In the genomic region with DNA sequence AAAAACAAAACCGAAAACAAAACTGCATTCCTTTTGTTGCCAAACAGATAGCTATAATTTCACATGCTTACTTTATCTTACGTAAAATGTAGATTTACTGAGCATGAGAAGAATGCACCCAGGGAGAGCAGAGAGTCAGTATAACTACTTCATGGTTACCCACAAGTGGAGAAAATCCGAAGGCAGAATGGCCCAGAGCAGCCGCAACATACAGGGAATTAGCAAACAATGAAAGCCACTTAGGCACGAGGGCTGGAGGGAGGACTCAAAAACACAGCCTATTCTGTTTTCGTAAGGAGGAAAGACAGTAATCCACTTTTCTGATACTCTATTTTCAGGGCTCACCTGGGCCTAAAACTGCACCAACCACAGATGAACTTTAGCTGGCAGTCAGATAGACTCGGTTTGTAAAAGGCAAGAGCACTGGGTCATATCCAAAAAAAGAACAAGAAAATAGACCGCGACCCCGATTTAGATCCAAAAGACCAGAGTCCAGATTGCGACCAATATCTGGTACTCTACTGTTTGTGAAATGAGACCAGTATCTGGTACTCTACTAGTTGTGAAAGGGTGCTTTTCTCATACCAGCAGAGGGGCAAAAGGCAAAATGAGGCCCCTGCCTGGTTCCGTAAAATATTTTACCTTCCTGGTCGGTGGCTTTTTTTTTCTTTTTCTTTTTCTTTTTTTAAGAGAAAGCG, we compare ENCODE assay signal across 7 cellular contexts. TPM values are rescaled to one million over a fixed set of nuclear protein-coding genes. Genes with fewer than 3 reads are reported as not detected.
DNase-seq lines count a peak whose midpoint lies in the region; ATAC-seq, FAIRE-seq and TF ChIP-seq lines count a peak whose summit lies in the region.

No MANE protein-coding gene starts in this region.

- H3K36me3 Mint-ChIP-seq in WTC11 = no peaks in the 10 kb centered on the region

- no peak for FAIRE-seq in small intestine (lab: Jason Lieb, UNC)

- no peaks in the 10 kb centered on the region for H3K27me3 ChIP-seq in right atrium auricular region
- no peaks in the 10 kb centered on the region for H3K27me3 ChIP-seq in small intestine (ENCODE audit: control insufficient read depth in 2 of 2, insufficient read depth in 2 of 2, low read length in 2 of 2)

- H3K4me1 Mint-ChIP-seq in WTC11 = peaks cover 67% of the 10 kb centered on the region

- H3K36me3 ChIP-seq in right atrium auricular region = peaks cover 15% of the 10 kb centered on the region
- no peaks in the 10 kb centered on the region for H3K36me3 ChIP-seq in small intestine (ENCODE audit: control insufficient read depth in 2 of 2, insufficient read depth in 2 of 2, low read length in 2 of 2)

- peak overlapping the region; percentile 93 for H3K4me3 Mint-ChIP-seq in WTC11

- ATAC-seq in GM18870 (IDR thresholded peaks at IDR 0.05; ENCODE audit: unreplicated experiment) (peak; percentile 39), HG02938 (IDR thresholded peaks at IDR 0.05; ENCODE audit: unreplicated experiment) (peak; percentile 42), WTC11 (no peak), HG02884 (IDR thresholded peaks at IDR 0.05; ENCODE audit: unreplicated experiment) (no peak)

- H3K4me3 ChIP-seq in right atrium auricular region = peak overlapping the region; percentile 94 to 97
- H3K4me3 ChIP-seq in small intestine (ENCODE audit: low read depth in 1 of 2, low read length in 2 of 2) = peak overlapping the region; percentile 78 to 82

- CTCF ChIA-PET in WTC11 (lab: Charles Lee) = interaction anchor here (0.8 to 2.5 kb wide), 7 partner anchors 16 to 62 kb away, joined by 3 to 20 read pairs (median 5); partner anchors contain the start of gene CFAP58

- peak overlapping the region; percentile 99 to 100 for H3K27ac ChIP-seq in right atrium auricular region
- peak overlapping the region in 1 of 2 donors; percentile 96 for H3K27ac ChIP-seq in small intestine (ENCODE audit: low read depth in 1 of 2, low read length in 1 of 2)

- H3K27ac Mint-ChIP-seq in WTC11 = peak overlapping the region; percentile 21; the same call in 1 of the 2 replicates

- no peak for TF ChIP-seq CTCF in WTC11 (IDR thresholded peaks at IDR 0.05)
- TF ChIP-seq CTCF in right atrium auricular region (IDR thresholded peaks at IDR 0.05) = no peak

- H3K27me3 Mint-ChIP-seq in WTC11 (ENCODE audit: low read depth) = no peaks in the 10 kb centered on the region

- POLR2A ChIA-PET in WTC11 (lab: Charles Lee) = interaction anchor here (1.6 to 2.1 kb wide), 2 partner anchors 16 to 31 kb away, joined by 9 to 14 read pairs; partner anchors contain the start of gene CFAP58

- peaks cover 0 to 69% of the 10 kb centered on the region in 2 donors for H3K4me1 ChIP-seq in right atrium auricular region
- H3K4me1 ChIP-seq in small intestine (ENCODE audit: control insufficient read depth in 2 of 2, insufficient read depth in 1 of 2, low read depth in 1 of 2, low read length in 1 of 2) = peaks cover 2 to 8% of the 10 kb centered on the region in 2 donors

- no peak for DNase-seq in WTC11 (ENCODE audit: low spot score)
- no peak for DNase-seq in right atrium auricular region (ENCODE audit: low spot score)
- DNase-seq in small intestine = peak; percentile 31
- no peak for DNase-seq in globus pallidus (ENCODE audit: low spot score)

- no peaks in the 10 kb centered on the region for H3K9me3 Mint-ChIP-seq in WTC11

- 2 to 5% (median 5%) methylated on average over 14 of the region's 14 CpGs for WGBS in small intestine, 3 donors

- H3K9me3 ChIP-seq in right atrium auricular region (no peaks in the 10 kb centered on the region), small intestine (ENCODE audit: control insufficient read depth, low read depth) (no peaks in the 10 kb centered on the region)

TF ChIP-seq in WTC11, 78 proteins besides CTCF, POLR2A, EP300 and RAD21 (continues in another document):
- TF ChIP-seq GTF2I (CRISPR knock-in tag; conservative IDR thresholded peaks at IDR 0.05) = no peak
- TF ChIP-seq, protein P1, sequence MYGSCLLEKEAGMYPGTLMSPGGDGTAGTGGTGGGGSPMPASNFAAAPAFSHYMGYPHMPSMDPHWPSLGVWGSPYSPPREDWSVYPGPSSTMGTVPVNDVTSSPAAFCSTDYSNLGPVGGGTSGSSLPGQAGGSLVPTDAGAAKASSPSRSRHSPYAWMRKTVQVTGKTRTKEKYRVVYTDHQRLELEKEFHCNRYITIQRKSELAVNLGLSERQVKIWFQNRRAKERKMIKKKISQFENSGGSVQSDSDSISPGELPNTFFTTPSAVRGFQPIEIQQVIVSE (CRISPR knock-in tag; IDR thresholded peaks at IDR 0.05; ENCODE audit: borderline replicate concordance) = no peak
- no peak for TF ChIP-seq JUN (CRISPR knock-in tag; IDR thresholded peaks at IDR 0.05)
- TF ChIP-seq, protein P2, sequence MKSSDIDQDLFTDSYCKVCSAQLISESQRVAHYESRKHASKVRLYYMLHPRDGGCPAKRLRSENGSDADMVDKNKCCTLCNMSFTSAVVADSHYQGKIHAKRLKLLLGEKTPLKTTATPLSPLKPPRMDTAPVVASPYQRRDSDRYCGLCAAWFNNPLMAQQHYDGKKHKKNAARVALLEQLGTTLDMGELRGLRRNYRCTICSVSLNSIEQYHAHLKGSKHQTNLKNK (CRISPR knock-in tag; IDR thresholded peaks at IDR 0.05) = no peak
- TF ChIP-seq, protein P3, sequence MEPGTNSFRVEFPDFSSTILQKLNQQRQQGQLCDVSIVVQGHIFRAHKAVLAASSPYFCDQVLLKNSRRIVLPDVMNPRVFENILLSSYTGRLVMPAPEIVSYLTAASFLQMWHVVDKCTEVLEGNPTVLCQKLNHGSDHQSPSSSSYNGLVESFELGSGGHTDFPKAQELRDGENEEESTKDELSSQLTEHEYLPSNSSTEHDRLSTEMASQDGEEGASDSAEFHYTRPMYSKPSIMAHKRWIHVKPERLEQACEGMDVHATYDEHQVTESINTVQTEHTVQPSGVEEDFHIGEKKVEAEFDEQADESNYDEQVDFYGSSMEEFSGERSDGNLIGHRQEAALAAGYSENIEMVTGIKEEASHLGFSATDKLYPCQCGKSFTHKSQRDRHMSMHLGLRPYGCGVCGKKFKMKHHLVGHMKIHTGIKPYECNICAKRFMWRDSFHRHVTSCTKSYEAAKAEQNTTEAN (CRISPR knock-in tag; IDR thresholded peaks at IDR 0.05) = no peak
- TF ChIP-seq RELA (CRISPR knock-in tag; IDR thresholded peaks at IDR 0.05; ENCODE audit: borderline replicate concordance) = no peak
- no peak for TF ChIP-seq NR2C2 (CRISPR knock-in tag; IDR thresholded peaks at IDR 0.05)
- TF ChIP-seq ERG (CRISPR knock-in tag; IDR thresholded peaks at IDR 0.05) = no peak
- TF ChIP-seq NR1H2 (CRISPR knock-in tag; IDR thresholded peaks at IDR 0.05) = no peak
- TF ChIP-seq, protein P4, sequence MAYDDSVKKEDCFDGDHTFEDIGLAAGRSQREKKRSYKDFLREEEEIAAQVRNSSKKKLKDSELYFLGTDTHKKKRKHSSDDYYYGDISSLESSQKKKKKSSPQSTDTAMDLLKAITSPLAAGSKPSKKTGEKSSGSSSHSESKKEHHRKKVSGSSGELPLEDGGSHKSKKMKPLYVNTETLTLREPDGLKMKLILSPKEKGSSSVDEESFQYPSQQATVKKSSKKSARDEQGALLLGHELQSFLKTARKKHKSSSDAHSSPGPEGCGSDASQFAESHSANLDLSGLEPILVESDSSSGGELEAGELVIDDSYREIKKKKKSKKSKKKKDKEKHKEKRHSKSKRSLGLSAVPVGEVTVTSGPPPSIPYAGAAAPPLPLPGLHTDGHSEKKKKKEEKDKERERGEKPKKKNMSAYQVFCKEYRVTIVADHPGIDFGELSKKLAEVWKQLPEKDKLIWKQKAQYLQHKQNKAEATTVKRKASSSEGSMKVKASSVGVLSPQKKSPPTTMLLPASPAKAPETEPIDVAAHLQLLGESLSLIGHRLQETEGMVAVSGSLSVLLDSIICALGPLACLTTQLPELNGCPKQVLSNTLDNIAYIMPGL (CRISPR knock-in tag; IDR thresholded peaks at IDR 0.05) = no peak

RNA-seq across cellular contexts. Expression of gene ITPRIP, which starts 1.3 kb away (rescaled TPM):
- total RNA-seq in WTC11 (2021) = 13.0 to 16.8 TPM (median 13.4 TPM) in 3 replicates
- 10 to 100 TPM; 56.2 to 62.5 TPM for total RNA-seq in right atrium auricular region
- 1 to 10 TPM in 2 of 3 donors, under 1 TPM in 1; 0.67 to 10.0 (median 1.1) TPM for polyA plus RNA-seq in small intestine

RNA-seq across cellular contexts. Expression of gene CFAP58, which starts 16.7 kb away (rescaled TPM):
- total RNA-seq in WTC11 (2021) = 0.92 to 1.1 TPM (median 1.0 TPM) in 3 replicates
- 1 to 10 TPM; 3.5 to 4.8 TPM for total RNA-seq in right atrium auricular region
- polyA plus RNA-seq in small intestine = under 1 TPM in 2 of 3 donors, not detected in 1; 0.07 to 0.27 TPM

Comparison
In these comparisons a context has a peak if more than half of its experiments do, and no peak if none do; other contexts are left out.
1. ATAC-seq: peak in GM18870 (single experiment) and HG02938 (single experiment); none in WTC11 (single experiment) and HG02884 (single experiment).